ENCODE assay signal across 23 cellular contexts in the genomic region with DNA sequence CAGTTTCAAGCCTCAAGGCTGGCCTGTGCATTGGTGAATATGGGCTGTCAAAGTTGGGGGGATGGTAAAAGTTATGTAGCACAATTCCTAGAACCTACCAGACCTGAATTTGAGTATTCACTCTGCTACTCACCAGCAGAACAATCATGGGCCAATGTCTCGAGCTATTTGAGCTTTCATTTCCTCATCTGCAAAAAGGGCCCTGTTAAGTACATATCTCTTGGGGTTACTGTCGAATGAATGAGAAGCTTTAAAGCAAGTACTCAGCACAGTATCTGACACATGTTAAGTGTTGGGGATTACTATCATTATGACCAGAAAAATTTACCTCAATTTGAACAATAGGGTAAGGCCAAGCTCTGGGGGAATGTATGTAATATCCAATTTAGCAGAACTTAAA. TPM values are rescaled to one million over a fixed set of nuclear protein-coding genes. Genes with fewer than 3 reads are reported as not detected.
DNase-seq lines count a peak whose midpoint lies in the region; ATAC-seq, FAIRE-seq and TF ChIP-seq lines count a peak whose summit lies in the region.
"Had no signal": no experiment of that assay in that cellular context is flagged by ENCODE, and none has a peak within 500 bp of the region (broad histone marks: within the 10 kb centered on the region; RNA-seq: fewer than 3 reads in every experiment).

No MANE protein-coding gene starts in this region.

- no peak for FAIRE-seq in GM12891 (lab: Jason Lieb, UNC)
- FAIRE-seq: A204.1, H54 had no signal

- no peaks in the 10 kb centered on the region for H3K27me3 ChIP-seq in Karpas-422 (ENCODE audit: low read length)

- H3K27ac Mint-ChIP-seq in endothelial cell (ENCODE audit: unreplicated experiment), result no peak overlapping the region
- H3K27ac Mint-ChIP-seq: CD4-positive, alpha-beta T cell had no signal

- DNase-seq in GM12891 (ENCODE audit: insufficient read length, low spot score) (no peak), Karpas-422 (peak; percentile 82), germinal center (ENCODE audit: low spot score) (peak; percentile 20), left cardiac atrium (no peak), NCI-H526 (lab: John Stamatoyannopoulos, UW) (no peak), cerebellar nuclear complex (lab: John Stamatoyannopoulos, UW) (no peak), endothelial cell (ENCODE audit: low spot score) (no peak)
- DNase-seq: CD4-positive, alpha-beta T cell; DMS153; GF-D8; NCI-H1092; NCI-H1436 treated with DMSO at 0.1 percent for 48 hours; NCI-H2029 treated with DMSO at 0.1 percent for 48 hours; NCI-H446 treated with DMSO at 0.1 percent for 48 hours; SHP77 had no signal

- intact Hi-C loops in left cardiac atrium (cut with DNase I), result no loop called here

- H3K9me3 Mint-ChIP-seq in endothelial cell (ENCODE audit: unreplicated experiment), result no peaks in the 10 kb centered on the region
- H3K9me3 Mint-ChIP-seq: CD4-positive, alpha-beta T cell had no signal

- no peaks in the 10 kb centered on the region for H3K9me2 ChIP-seq in Karpas-422 (replicated peaks; ENCODE audit: insufficient read depth, low read length)

- peak; percentile 95 for ATAC-seq in GM18868 (IDR thresholded peaks at IDR 0.05; ENCODE audit: unreplicated experiment)
- ATAC-seq in left cardiac atrium, result no peak

- H3K36me3 ChIP-seq in Karpas-422 (ENCODE audit: insufficient read depth, low read length), result no peaks in the 10 kb centered on the region

- H3K4me3 ChIP-seq in Karpas-422 (ENCODE audit: low read length), result no peak overlapping the region
- H3K4me3 ChIP-seq: SK-N-MC had no signal

- H3K4me2 ChIP-seq in Karpas-422 (ENCODE audit: low read depth, low read length, poor library complexity, severe bottlenecking), result no peak overlapping the region
- H3K4me2 ChIP-seq: KMS-11 had no signal

- H3K27me3 Mint-ChIP-seq in endothelial cell (ENCODE audit: unreplicated experiment), result no peaks in the 10 kb centered on the region
- H3K27me3 Mint-ChIP-seq: CD4-positive, alpha-beta T cell had no signal

- peaks cover 9% of the 10 kb centered on the region for H3K4me1 ChIP-seq in Karpas-422 (ENCODE audit: low read length)

- TF ChIP-seq POLR2A in GM12891 (IDR thresholded peaks at IDR 0.05; ENCODE audit: low read depth, low read length), result no peak

- no peak for TF ChIP-seq CTCF in endothelial cell (IDR thresholded peaks at IDR 0.05; ENCODE audit: unreplicated experiment)

- no peak overlapping the region for H2AFZ ChIP-seq in Karpas-422 (ENCODE audit: low read length)

- H3K4me3 Mint-ChIP-seq in endothelial cell (ENCODE audit: unreplicated experiment), result no peak overlapping the region
- H3K4me3 Mint-ChIP-seq: CD4-positive, alpha-beta T cell had no signal

- H3K9ac ChIP-seq in Karpas-422 (ENCODE audit: low read length), result no peak overlapping the region
- H3K9ac ChIP-seq: KMS-11 had no signal

- no peak overlapping the region for H3K27ac ChIP-seq in Karpas-422 (ENCODE audit: low read length)
- H3K27ac ChIP-seq: HL-60, KMS-11, SK-N-MC had no signal

- peaks cover 4% of the 10 kb centered on the region for H3K36me3 Mint-ChIP-seq in endothelial cell (ENCODE audit: low read depth, unreplicated experiment)

- no peaks in the 10 kb centered on the region for H3K9me3 ChIP-seq in Karpas-422 (ENCODE audit: low read length)

- no peaks in the 10 kb centered on the region; the same call in 1 of the 2 replicates for H4K20me1 ChIP-seq in Karpas-422 (ENCODE audit: insufficient read depth, low read depth, low read length)

- H3K79me2 ChIP-seq in Karpas-422 (ENCODE audit: low read length), result no peaks in the 10 kb centered on the region

- H3K4me1 Mint-ChIP-seq in endothelial cell (ENCODE audit: unreplicated experiment), result no peaks in the 10 kb centered on the region

TF ChIP-seq in GM12891, 5 proteins besides CTCF, POLR2A, EP300 and RAD21:
- no peak for TF ChIP-seq PAX5 (IDR thresholded peaks at IDR 0.05; ENCODE audit: insufficient read depth, low read length, severe bottlenecking)
- TF ChIP-seq SPI1 (IDR thresholded peaks at IDR 0.05; ENCODE audit: low read depth, low read length), result peak; percentile 52
- no peak for TF ChIP-seq POU2F2 (IDR thresholded peaks at IDR 0.05; ENCODE audit: low read depth, low read length)
- no peak for TF ChIP-seq TAF1 (IDR thresholded peaks at IDR 0.05; ENCODE audit: low read depth, low read length)
- no peak for TF ChIP-seq POLR2AphosphoS5 (IDR thresholded peaks at IDR 0.05; ENCODE audit: low read depth, low read length)

RNA-seq across cellular contexts. Expression of gene ENPP4, which starts 13.5 kb away (rescaled TPM):
- polyA plus RNA-seq in GM12891 (2012; ENCODE audit: low read depth, missing spikeins), result 2.9 TPM
- 2.5 and 8.6 TPM in 2 replicates for total RNA-seq in Karpas-422 (2014; rRNA removed; shearing (Covaris generic); ENCODE audit: low replicate concordance)
- total RNA-seq in left cardiac atrium (10 to 100 TPM; 20.2 to 28.1 TPM), endothelial cell (ENCODE audit: unreplicated experiment) (6.1 TPM)

RNA-seq across cellular contexts. Expression of gene ENPP5, which starts 54.5 kb away (rescaled TPM):
- polyA plus RNA-seq in GM12891 (2012; ENCODE audit: low read depth, missing spikeins), result 0.41 TPM
- 0.22 TPM in 1 of 2 replicates, not detected in the other for total RNA-seq in Karpas-422 (2014; rRNA removed; shearing (Covaris generic); ENCODE audit: low replicate concordance)
- 1 to 10 TPM; 5.7 to 6.9 TPM for total RNA-seq in left cardiac atrium
- 4.8 TPM for total RNA-seq in endothelial cell (ENCODE audit: unreplicated experiment)
- total RNA-seq: HT1080 had no signal
- polyA plus RNA-seq: BJ had no signal

Comparison
In these comparisons a context has a peak if more than half of its experiments do, and no peak if none do; other contexts are left out.
1. DNase-seq: peak in Karpas-422 (single experiment) and germinal center (single experiment); none in GM12891 (single experiment), left cardiac atrium (single experiment), NCI-H526 (0 of 2), cerebellar nuclear complex (0 of 2) and endothelial cell (single experiment).